Comparison of ENCODE assay signal across 23 cellular contexts in genomic region chr2:216661051-216661450, GRCh38. TPM values are rescaled to one million over a fixed set of nuclear protein-coding genes. Genes with fewer than 3 reads are reported as not detected.
"Had no signal": no experiment of that assay in that cellular context is flagged by ENCODE, and none has a peak within 500 bp of the region (broad histone marks: within the 10 kb centered on the region; RNA-seq: fewer than 3 reads in every experiment).

No MANE protein-coding gene starts in this region.

- H3K9me3 ChIP-seq: adrenal gland, esophagus squamous epithelium had no signal

- H3K27me3 Mint-ChIP-seq: activated CD4-positive, alpha-beta T cell treated with anti-CD3 and anti-CD28 coated beads, Interleukin-2, amount 10 ng/mL, durations not matched to agents 7 days and 5 days; activated naive CD8-positive, alpha-beta T cell; activated naive CD8-positive, alpha-beta T cell treated with anti-CD3 and anti-CD28 coated beads, Interleukin-2, amount 50 U/mL, for 24 hours had no signal

- H3K27me3 ChIP-seq: adrenal gland, esophagus squamous epithelium had no signal

- H3K36me3 ChIP-seq: adrenal gland had no signal

- H3K27ac ChIP-seq: adrenal gland, epithelial cell of prostate, esophagus squamous epithelium had no signal

- H3K4me1 Mint-ChIP-seq: activated CD4-positive, alpha-beta memory T cell treated with anti-CD3 and anti-CD28 coated beads, Interleukin-2, amount 10 ng/mL, durations not matched to agents 7 days and 5 days; activated CD4-positive, alpha-beta T cell treated with anti-CD3 and anti-CD28 coated beads, Interleukin-2, amount 10 ng/mL, durations not matched to agents 7 days and 5 days; activated naive CD8-positive, alpha-beta T cell treated with anti-CD3 and anti-CD28 coated beads, Interleukin-2, amount 50 U/mL, for 24 hours; activated T-helper 17 cell treated with anti-CD3 and anti-CD28 coated beads, Interleukin-2, amount 50 U/mL, for 72 hours had no signal

- H3K4me3 Mint-ChIP-seq: activated CD4-positive, alpha-beta memory T cell treated with anti-CD3 and anti-CD28 coated beads, Interleukin-2, amount 10 ng/mL, durations not matched to agents 7 days and 5 days; activated CD4-positive, alpha-beta T cell treated with anti-CD3 and anti-CD28 coated beads, Interleukin-2, amount 10 ng/mL, durations not matched to agents 7 days and 5 days; activated naive CD8-positive, alpha-beta T cell; activated naive CD8-positive, alpha-beta T cell treated with anti-CD3 and anti-CD28 coated beads, Interleukin-2, amount 50 U/mL, for 24 hours; activated T-cell treated with anti-CD3 and anti-CD28 coated beads, Interleukin-2, amount 50 U/mL, for 4 hours; activated T-helper 17 cell treated with anti-CD3 and anti-CD28 coated beads, Interleukin-2, amount 50 U/mL, for 72 hours; effector memory CD8-positive, alpha-beta T cell had no signal

- H3K4me3 ChIP-seq: adrenal gland, esophagus squamous epithelium had no signal

- DNase-seq: activated CD4-positive, alpha-beta memory T cell treated with anti-CD3 and anti-CD28 coated beads, Interleukin-2, amount 10 ng/mL, durations not matched to agents 7 days and 5 days; activated CD4-positive, alpha-beta T cell treated with anti-CD3 and anti-CD28 coated beads for 1 hour; activated CD4-positive, alpha-beta T cell treated with anti-CD3 and anti-CD28 coated beads for 4 hours; activated CD4-positive, alpha-beta T cell treated with anti-CD3 and anti-CD28 coated beads, Interleukin-2, amount 10 ng/mL, durations not matched to agents 7 days and 5 days; activated CD4-positive, alpha-beta T cell treated with anti-CD3 and anti-CD28 coated beads, Interleukin-2, amount 50 U/mL, for 4 hours; activated effector memory CD4-positive, alpha-beta T cell treated with Interleukin-2 at 50 U/mL for 16 hours; activated gamma-delta T cell treated with Interleukin-2 at 50 U/mL for 16 hours; activated naive CD4-positive, alpha-beta T cell treated with anti-CD3 and anti-CD28 coated beads, Interleukin-2, amount 50 U/mL, for 16 hours; activated naive CD4-positive, alpha-beta T cell treated with Interleukin-2 at 50 U/mL for 16 hours; activated naive CD8-positive, alpha-beta T cell treated with anti-CD3 and anti-CD28 coated beads, Interleukin-2, amount 50 U/mL, for 24 hours; activated T-cell treated with anti-CD3 and anti-CD28 coated beads, Interleukin-2, amount 50 U/mL, for 4 hours; adrenal gland; cortex of kidney; effector CD4-positive, alpha-beta T cell; effector memory CD8-positive, alpha-beta T cell; esophagus squamous epithelium; foreskin melanocyte; T-helper 2 cell had no signal

- H3K36me3 Mint-ChIP-seq: activated naive CD8-positive, alpha-beta T cell had no signal

- H3K9me3 Mint-ChIP-seq: activated CD4-positive, alpha-beta memory T cell treated with anti-CD3 and anti-CD28 coated beads, Interleukin-2, amount 10 ng/mL, durations not matched to agents 7 days and 5 days; activated CD4-positive, alpha-beta T cell treated with anti-CD3 and anti-CD28 coated beads, Interleukin-2, amount 10 ng/mL, durations not matched to agents 7 days and 5 days; activated naive CD8-positive, alpha-beta T cell treated with anti-CD3 and anti-CD28 coated beads, Interleukin-2, amount 50 U/mL, for 24 hours; activated T-cell treated with anti-CD3 and anti-CD28 coated beads, Interleukin-2, amount 50 U/mL, for 4 hours; activated T-helper 17 cell treated with anti-CD3 and anti-CD28 coated beads, Interleukin-2, amount 50 U/mL, for 72 hours; effector memory CD8-positive, alpha-beta T cell had no signal

- ATAC-seq: activated naive CD8-positive, alpha-beta T cell treated with anti-CD3 and anti-CD28 coated beads, Interleukin-2, amount 50 U/mL, for 24 hours; activated T-cell treated with anti-CD3 and anti-CD28 coated beads, Interleukin-2, amount 50 U/mL, for 4 hours; activated T-helper 17 cell treated with anti-CD3 and anti-CD28 coated beads, Interleukin-2, amount 50 U/mL, for 72 hours; effector memory CD8-positive, alpha-beta T cell had no signal

- H3K27ac Mint-ChIP-seq: activated CD4-positive, alpha-beta memory T cell treated with anti-CD3 and anti-CD28 coated beads, Interleukin-2, amount 10 ng/mL, durations not matched to agents 7 days and 5 days; activated CD4-positive, alpha-beta T cell treated with anti-CD3 and anti-CD28 coated beads, Interleukin-2, amount 10 ng/mL, durations not matched to agents 7 days and 5 days; activated naive CD8-positive, alpha-beta T cell; activated naive CD8-positive, alpha-beta T cell treated with anti-CD3 and anti-CD28 coated beads, Interleukin-2, amount 50 U/mL, for 24 hours; activated T-helper 17 cell treated with anti-CD3 and anti-CD28 coated beads, Interleukin-2, amount 50 U/mL, for 72 hours; effector memory CD8-positive, alpha-beta T cell had no signal

RNA-seq across cellular contexts. Expression of gene IGFBP5, which starts 34.3 kb away (rescaled TPM):
- total RNA-seq: activated CD4-positive, alpha-beta memory T cell treated with anti-CD3 and anti-CD28 coated beads, Interleukin-2, amount 10 ng/mL, durations not matched to agents 7 days and 5 days; activated CD4-positive, alpha-beta T cell treated with anti-CD3 and anti-CD28 coated beads, Interleukin-2, amount 10 ng/mL, durations not matched to agents 7 days and 5 days; activated T-helper 17 cell treated with anti-CD3 and anti-CD28 coated beads, Interleukin-2, amount 50 U/mL, for 72 hours; endothelial cell of umbilical vein; T-helper 1 cell treated with Interleukin-12 subunit alpha and Interleukin-12 subunit beta and Interleukin-4 antibody, amounts not matched to agents 30 ng/mL and 1 ng/mL, for 36 hours had no signal
